ENCODE assay signal across 1 cellular context in the genomic region with DNA sequence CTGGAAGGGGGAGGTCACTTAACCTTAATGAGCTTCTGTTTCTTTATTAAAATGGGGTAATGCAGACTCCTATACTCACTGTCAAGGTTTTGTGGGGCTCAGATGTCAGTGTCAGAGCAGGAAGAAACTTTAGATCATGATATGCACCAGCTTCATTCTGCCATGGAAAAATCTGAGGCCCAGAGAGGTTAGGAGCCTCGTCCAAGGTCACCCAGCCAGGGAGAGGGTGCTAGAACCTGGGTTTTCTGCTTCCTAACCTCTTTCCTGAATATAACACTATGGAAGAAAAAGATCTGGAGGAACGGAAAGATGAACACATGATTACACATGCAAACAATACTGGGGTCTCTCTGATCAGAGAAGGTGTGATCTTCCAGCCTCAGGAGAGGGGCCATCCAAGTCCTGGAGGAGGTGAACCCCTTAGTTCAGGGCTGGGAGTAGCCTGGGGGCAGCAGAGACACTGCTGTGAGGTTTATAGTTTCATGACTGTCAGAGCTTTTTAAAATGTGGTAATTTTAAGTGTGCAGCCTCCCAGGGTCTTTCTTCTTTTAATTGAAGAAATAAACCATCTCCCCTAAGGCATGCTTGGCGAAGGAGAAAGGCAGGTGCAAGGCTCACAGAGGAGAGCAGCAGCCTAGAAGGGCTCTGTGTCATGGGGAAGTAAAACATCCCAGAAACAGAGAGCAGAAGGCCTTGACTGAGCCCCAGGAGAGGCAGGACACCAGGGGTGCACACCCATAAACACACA.
TF ChIP-seq lines count a peak whose summit lies in the region.

No MANE protein-coding gene starts in this region.

TF ChIP-seq in H1, 55 proteins besides CTCF, POLR2A, EP300 and RAD21:
- TF ChIP-seq SAP30 (IDR thresholded peaks at IDR 0.05; ENCODE audit: insufficient read depth, insufficient replicate concordance, low read length), result no peak
- TF ChIP-seq BRCA1 (IDR thresholded peaks at IDR 0.05; ENCODE audit: low read depth, low read length), result no peak
